Comparison of ENCODE assay signal across 12 cellular contexts in genomic region chr19:628168-628567, GRCh38. TPM values are rescaled to one million over a fixed set of nuclear protein-coding genes. Genes with fewer than 3 reads are reported as not detected.
DNase-seq lines count a peak whose midpoint lies in the region; ATAC-seq and TF ChIP-seq lines count a peak whose summit lies in the region.
"Had no signal": no experiment of that assay in that cellular context is flagged by ENCODE, and none has a peak within 500 bp of the region (broad histone marks: within the 10 kb centered on the region; RNA-seq: fewer than 3 reads in every experiment).

No MANE protein-coding gene starts in this region.

- in situ Hi-C loops in astrocyte of the spinal cord (cut with HindIII; ENCODE audit: low sequenced_read_pairs) = no loop called here

- H3K27ac Mint-ChIP-seq in GM23338 = peak overlapping the region; percentile 77; the same call in 1 of the 2 replicates
- H3K27ac Mint-ChIP-seq: activated CD8-positive, alpha-beta memory T cell treated with anti-CD3 and anti-CD28 coated beads, Interleukin-2, amount 10 ng/mL, durations not matched to agents 7 days and 5 days; natural killer cell treated with Interleukin-12 subunit alpha and Interleukin-12 subunit beta and Interleukin-15 and Interleukin-18, amount 100 ng/mL, for 72 hours had no signal

- peaks cover 5% of the 10 kb centered on the region for H4K20me1 ChIP-seq in GM23338 (replicated peaks; ENCODE audit: insufficient read depth)

- peak overlapping the region; percentile 15; the same call in 1 of the 3 replicates for H3K4me3 Mint-ChIP-seq in GM23338
- H3K4me3 Mint-ChIP-seq: activated CD8-positive, alpha-beta memory T cell treated with anti-CD3 and anti-CD28 coated beads, Interleukin-2, amount 10 ng/mL, durations not matched to agents 7 days and 5 days; natural killer cell treated with Interleukin-12 subunit alpha and Interleukin-12 subunit beta and Interleukin-15 and Interleukin-18, amount 100 ng/mL, for 72 hours had no signal

- peak; percentile 69 for ATAC-seq in GM23338
- no peak for ATAC-seq in HG03342 (IDR thresholded peaks at IDR 0.05; ENCODE audit: unreplicated experiment)
- no peak for ATAC-seq in HG03442 (IDR thresholded peaks at IDR 0.05; ENCODE audit: unreplicated experiment)
- ATAC-seq: activated CD8-positive, alpha-beta memory T cell treated with anti-CD3 and anti-CD28 coated beads, Interleukin-2, amount 10 ng/mL, durations not matched to agents 7 days and 5 days; natural killer cell treated with Interleukin-12 subunit alpha and Interleukin-12 subunit beta and Interleukin-15 and Interleukin-18, amount 100 ng/mL, for 72 hours had no signal

- no peaks in the 10 kb centered on the region for H3K9me2 ChIP-seq in GM23338 (ENCODE audit: insufficient read depth)

- no peaks in the 10 kb centered on the region for H3K4me1 ChIP-seq in GM23338 (ENCODE audit: insufficient read depth)

- peaks cover 6% of the 10 kb centered on the region; the same call in 1 of the 2 replicates for H3K36me3 ChIP-seq in GM23338 (ENCODE audit: insufficient read depth)
- no peaks in the 10 kb centered on the region for H3K36me3 ChIP-seq in kidney epithelial cell (ENCODE audit: control insufficient read depth, insufficient read depth, low read length)

- H3K36me3 Mint-ChIP-seq in GM23338 (ENCODE audit: low read depth) = peaks cover 62% of the 10 kb centered on the region
- H3K36me3 Mint-ChIP-seq: natural killer cell treated with Interleukin-12 subunit alpha and Interleukin-12 subunit beta and Interleukin-15 and Interleukin-18, amount 100 ng/mL, for 72 hours had no signal

- no peaks in the 10 kb centered on the region for H3K9me3 Mint-ChIP-seq in GM23338
- H3K9me3 Mint-ChIP-seq: natural killer cell treated with Interleukin-12 subunit alpha and Interleukin-12 subunit beta and Interleukin-15 and Interleukin-18, amount 100 ng/mL, for 72 hours had no signal

- H2AFZ ChIP-seq in GM23338 = no peak overlapping the region

- peaks cover 14% of the 10 kb centered on the region for H3K27me3 Mint-ChIP-seq in GM23338 (ENCODE audit: insufficient read depth, low read depth, poor library complexity)
- H3K27me3 Mint-ChIP-seq: activated CD8-positive, alpha-beta memory T cell treated with anti-CD3 and anti-CD28 coated beads, Interleukin-2, amount 10 ng/mL, durations not matched to agents 7 days and 5 days; natural killer cell treated with Interleukin-12 subunit alpha and Interleukin-12 subunit beta and Interleukin-15 and Interleukin-18, amount 100 ng/mL, for 72 hours had no signal

- H3K79me2 ChIP-seq in GM23338 (replicated peaks; ENCODE audit: insufficient read depth) = peaks cover 40% of the 10 kb centered on the region

- DNase-seq in DMS53 (lab: John Stamatoyannopoulos, UW) = peak; percentile 18
- no peak for DNase-seq in DMS53 treated with DMSO at 0.1 percent for 48 hours (lab: John Stamatoyannopoulos, UW; ENCODE audit: unreplicated experiment)
- DNase-seq in GM23338 (ENCODE audit: low spot score) = peak; percentile 86
- no peak for DNase-seq in astrocyte of the spinal cord (ENCODE audit: low read depth, low spot score)
- no peak for DNase-seq in kidney epithelial cell (ENCODE audit: low read depth)
- DNase-seq in NOMO-1 treated with DMSO at 0.1 percent for 48 hours (lab: John Stamatoyannopoulos, UW; ENCODE audit: unreplicated experiment) = no peak
- DNase-seq: 8988T; activated CD8-positive, alpha-beta memory T cell treated with anti-CD3 and anti-CD28 coated beads, Interleukin-2, amount 10 ng/mL, durations not matched to agents 7 days and 5 days; NCI-H1048 had no signal

- 0 out of 2 replicates have a peak overlapping the region, but pooled peaks have one; percentile 11 for H3K27ac ChIP-seq in GM23338 (ENCODE audit: low read depth)

- H3K4me1 Mint-ChIP-seq in GM23338 = peaks cover 6% of the 10 kb centered on the region; the same call in 2 of the 3 replicates

- H3K27me3 ChIP-seq in GM23338 (ENCODE audit: insufficient read depth) = no peaks in the 10 kb centered on the region
- no peaks in the 10 kb centered on the region for H3K27me3 ChIP-seq in kidney epithelial cell (ENCODE audit: control insufficient read depth, insufficient read depth, low read length)

- 0 out of 2 replicates have a peak, but pooled peaks cover 10% of the 10 kb centered on the region for H3F3A ChIP-seq in GM23338 (replicated peaks; ENCODE audit: low read depth)

- TF ChIP-seq CTCF in GM23338 (conservative IDR thresholded peaks at IDR 0.05; ENCODE audit: low read depth in 2 of 2) = peak; percentile 79 to 88
- peak; percentile 51 for TF ChIP-seq CTCF in astrocyte of the spinal cord (IDR thresholded peaks at IDR 0.05; ENCODE audit: low read depth, low read length)
- TF ChIP-seq CTCF in kidney epithelial cell (IDR thresholded peaks at IDR 0.05; ENCODE audit: insufficient read depth, low read length, poor library complexity, severe bottlenecking) = peak; percentile 35

- H3K4me3 ChIP-seq in GM23338 (no peak overlapping the region), astrocyte of the spinal cord (ENCODE audit: low read depth, low read length) (no peak overlapping the region), kidney epithelial cell (ENCODE audit: low read depth, low read length) (no peak overlapping the region)

- no peak overlapping the region for H3K4me2 ChIP-seq in GM23338

RNA-seq across cellular contexts. Expression of gene POLRMT, which starts 5.2 kb away (rescaled TPM):
- total RNA-seq in GM23338 (2014; rRNA removed; shearing (Covaris generic)) = 120 and 148 TPM in 2 replicates
- polyA plus RNA-seq in GM23338 (2016; fragmentation: Nextera tagmentation; extraction: Ambion mirVana) = 98.0 and 125 TPM in 2 replicates
- total RNA-seq in kidney epithelial cell = 47.6 and 50.0 TPM in 2 replicates

RNA-seq across cellular contexts. Expression of gene FGF22, which starts 11.5 kb away (rescaled TPM):
- 0.31 and 2.8 TPM in 2 replicates for total RNA-seq in GM23338 (2014; rRNA removed; shearing (Covaris generic))
- polyA plus RNA-seq in GM23338 (2016; fragmentation: Nextera tagmentation; extraction: Ambion mirVana) = 1.0 and 1.1 TPM in 2 replicates
- total RNA-seq in kidney epithelial cell = not detected in 2 replicates
- total RNA-seq: activated CD8-positive, alpha-beta memory T cell treated with anti-CD3 and anti-CD28 coated beads, Interleukin-2, amount 10 ng/mL, durations not matched to agents 7 days and 5 days; natural killer cell treated with Interleukin-12 subunit alpha and Interleukin-12 subunit beta and Interleukin-15 and Interleukin-18, amount 100 ng/mL, for 72 hours had no signal

RNA-seq across cellular contexts. Expression of gene RNF126, which starts 34.8 kb away (rescaled TPM):
- total RNA-seq in GM23338 (2014; rRNA removed; shearing (Covaris generic)) = 80.5 and 112 TPM in 2 replicates
- 91.7 and 95.7 TPM in 2 replicates for polyA plus RNA-seq in GM23338 (2016; fragmentation: Nextera tagmentation; extraction: Ambion mirVana)
- total RNA-seq in kidney epithelial cell = 77.6 and 107 TPM in 2 replicates

RNA-seq across cellular contexts. Expression of gene HCN2, which starts 38.5 kb away (rescaled TPM):
- total RNA-seq in GM23338 (2014; rRNA removed; shearing (Covaris generic)) = 2.9 and 3.7 TPM in 2 replicates
- polyA plus RNA-seq in GM23338 (2016; fragmentation: Nextera tagmentation; extraction: Ambion mirVana) = 0.06 and 0.14 TPM in 2 replicates
- total RNA-seq in kidney epithelial cell = 0.13 and 0.48 TPM in 2 replicates

RNA-seq across cellular contexts. Expression of gene FSTL3, which starts 48.0 kb away (rescaled TPM):
- total RNA-seq in GM23338 (2014; rRNA removed; shearing (Covaris generic)) = 10.1 and 12.5 TPM in 2 replicates
- polyA plus RNA-seq in GM23338 (2016; fragmentation: Nextera tagmentation; extraction: Ambion mirVana) = 2.9 and 3.1 TPM in 2 replicates
- 378 and 504 TPM in 2 replicates for total RNA-seq in kidney epithelial cell

Comparison
In these comparisons a context has a peak if more than half of its experiments do, and no peak if none do; other contexts are left out.
1. DNase-seq: peak in DMS53 (single experiment) and GM23338 (single experiment); none in DMS53 treated with DMSO at 0.1 percent for 48 hours (single experiment), astrocyte of the spinal cord (single experiment), kidney epithelial cell (single experiment) and NOMO-1 treated with DMSO at 0.1 percent for 48 hours (single experiment).
2. Peak in every context shown above with its lines, with median percentiles within 50 percentile points of each other: CTCF ChIP-seq.